Comparison of ENCODE assay signal across 8 cellular contexts in genomic region chr17:56835259-56835575, GRCh38. TPM values are rescaled to one million over a fixed set of nuclear protein-coding genes. Genes with fewer than 3 reads are reported as not detected.
A peak's percentile ranks its signal among the peaks of the same experiment; 100 is the strongest.
DNase-seq lines count a peak whose midpoint lies in the region; ATAC-seq and TF ChIP-seq lines count a peak whose summit lies in the region.

No MANE protein-coding gene starts in this region.

- H4K91ac ChIP-seq in neuronal stem cell (ENCODE audit: low read depth, low read length, poor library complexity): no peak overlapping the region

- intact Hi-C loops in CD8-positive, alpha-beta T cell (cut with DNase I, micrococcal nuclease): loop anchor here (2.0 to 10.0 kb wide), 6 partner anchors 126 to 1500 kb away; partner anchors contain the start of genes COIL (in 1 of the 2), DYNLL2 (in 1 of the 2), MMD (in 1 of the 2) and MRPS23 (in 1 of the 2)

- H3K27ac ChIP-seq in CD8-positive, alpha-beta T cell (ENCODE audit: low read depth, low read length): peak overlapping the region; percentile 76
- H3K27ac ChIP-seq in ectodermal cell (ENCODE audit: insufficient read depth, low read depth, low read length, poor library complexity, severe bottlenecking): no peak overlapping the region
- H3K27ac ChIP-seq in neuronal stem cell (replicated peaks; ENCODE audit: low read length): no peak overlapping the region

- CTCF ChIA-PET in CD8-positive, alpha-beta T cell (lab: Charles Lee): interaction anchor here (0.7 to 3.3 kb wide), 7 partner anchors 16 to 119 kb away, joined by 3 to 24 read pairs (median 3); no protein-coding TSS in a partner anchor

- no peak overlapping the region for H2BK15ac ChIP-seq in neuronal stem cell (ENCODE audit: low read length)

- no peak overlapping the region for H2BK5ac ChIP-seq in neuronal stem cell (ENCODE audit: low read length)

- H3K23ac ChIP-seq in neuronal stem cell (ENCODE audit: low read depth, low read length, poor library complexity): no peak overlapping the region

- peak overlapping the region; percentile 91 for H3K27ac Mint-ChIP-seq in CD8-positive, alpha-beta T cell

- TF ChIP-seq CTCF in CD8-positive, alpha-beta T cell (IDR thresholded peaks at IDR 0.05): no peak

- H3K9me3 Mint-ChIP-seq in CD8-positive, alpha-beta T cell: no peaks in the 10 kb centered on the region

- peaks cover 45% of the 10 kb centered on the region for H3K36me3 Mint-ChIP-seq in CD8-positive, alpha-beta T cell

- 80 to 87% methylated on average over 6 of the region's 6 CpGs for WGBS in ectodermal cell, 2 experiments
- no CpG with 5 or more reads among the region's 6 CpGs for WGBS in neuronal stem cell (ENCODE audit: extremely low coverage in 2 of 2, insufficient read length in 2 of 2, insufficient replicate concordance in 1 of 2), 2 donors

- peaks cover 5% of the 10 kb centered on the region for H3K36me3 ChIP-seq in CD8-positive, alpha-beta T cell (ENCODE audit: insufficient read depth, low read length)
- no peaks in the 10 kb centered on the region for H3K36me3 ChIP-seq in ectodermal cell (ENCODE audit: control insufficient read depth, insufficient read depth, low read length)
- peaks cover 0 to 6% of the 10 kb centered on the region in 2 donors for H3K36me3 ChIP-seq in neuronal stem cell (replicated peaks in 1 of 2; ENCODE audit: control insufficient read depth in 2 of 2, insufficient read depth in 2 of 2, low read length in 2 of 2)

- peak overlapping the region; percentile 96 for H3K4me3 Mint-ChIP-seq in CD8-positive, alpha-beta T cell

- POLR2A ChIA-PET in CD8-positive, alpha-beta T cell (lab: Charles Lee): interaction anchor here (1.0 to 4.0 kb wide), 4 partner anchors 10 to 78 kb away, joined by 3 to 32 read pairs (median 6); partner anchors contain the start of gene TRIM25

- no peak overlapping the region for H2BK12ac ChIP-seq in neuronal stem cell (ENCODE audit: low read length)

- no peak overlapping the region for H3K14ac ChIP-seq in neuronal stem cell (ENCODE audit: low read length)

- no peak overlapping the region for H4K8ac ChIP-seq in neuronal stem cell (ENCODE audit: low read depth, low read length)

- no peaks in the 10 kb centered on the region for H3K27me3 Mint-ChIP-seq in CD8-positive, alpha-beta T cell (ENCODE audit: low read depth)

- peaks cover 69% of the 10 kb centered on the region for H3K4me1 Mint-ChIP-seq in CD8-positive, alpha-beta T cell (ENCODE audit: low read depth)

- H2AFZ ChIP-seq in neuronal stem cell (ENCODE audit: low read length): peak overlapping the region; percentile 99

- H3K79me1 ChIP-seq in neuronal stem cell (ENCODE audit: low read depth, low read length): peaks cover 3% of the 10 kb centered on the region

- no peak overlapping the region for H2BK120ac ChIP-seq in neuronal stem cell (ENCODE audit: low read depth, low read length)

- no peak overlapping the region for H3K4ac ChIP-seq in neuronal stem cell (ENCODE audit: low read length)

- H3K9ac ChIP-seq in neuronal stem cell (ENCODE audit: low read depth, low read length, poor library complexity): peak overlapping the region; percentile 85

- H3K18ac ChIP-seq in neuronal stem cell (ENCODE audit: low read length): no peak overlapping the region

- no peaks in the 10 kb centered on the region for H3K27me3 ChIP-seq in CD8-positive, alpha-beta T cell (ENCODE audit: insufficient read depth, low read length)
- H3K27me3 ChIP-seq in ectodermal cell (ENCODE audit: control insufficient read depth, insufficient read depth, low read length, poor library complexity, severe bottlenecking) (peaks cover 56% of the 10 kb centered on the region), neuronal stem cell (ENCODE audit: control insufficient read depth in 3 of 3, insufficient read depth in 3 of 3, low read depth in 1 of 3, low read length in 3 of 3) (peaks cover 0 to 15% (median 0%) of the 10 kb centered on the region in 3 experiments)

- peak overlapping the region; percentile 78 for H3K4me3 ChIP-seq in CD8-positive, alpha-beta T cell (ENCODE audit: low read depth, low read length)
- H3K4me3 ChIP-seq in ectodermal cell (ENCODE audit: insufficient read depth, low read depth, low read length) (peak overlapping the region; percentile 50), neuronal stem cell (ENCODE audit: low read length in 2 of 2) (peak overlapping the region; percentile 74 to 80)

- no peak overlapping the region for H2AK5ac ChIP-seq in neuronal stem cell (ENCODE audit: low read depth, low read length)

- no peak for DNase-seq in CD8-positive, alpha-beta T cell
- DNase-seq in MV-4-11 (lab: John Stamatoyannopoulos, UW): peak; percentile 36
- no peak for DNase-seq in neuronal stem cell (ENCODE audit: low spot score)
- no peak for DNase-seq in cerebellar nuclear complex (lab: John Stamatoyannopoulos, UW)
- DNase-seq in activated gamma-delta T cell (lab: John Stamatoyannopoulos, UW): no peak

- H3K4me2 ChIP-seq in neuronal stem cell (ENCODE audit: insufficient read depth, low read length, poor library complexity, severe bottlenecking): peak overlapping the region; percentile 99

- ATAC-seq in CD8-positive, alpha-beta T cell: no peak
- ATAC-seq in HG02623 (IDR thresholded peaks at IDR 0.05; ENCODE audit: unreplicated experiment) (no peak), HG02970 (IDR thresholded peaks at IDR 0.05; ENCODE audit: low FRiP score, unreplicated experiment) (no peak)

- no peaks in the 10 kb centered on the region for H3K9me3 ChIP-seq in CD8-positive, alpha-beta T cell (ENCODE audit: low read length)
- H3K9me3 ChIP-seq in ectodermal cell (ENCODE audit: control insufficient read depth, low read length): no peaks in the 10 kb centered on the region
- peaks cover 0 to 8% of the 10 kb centered on the region in 2 donors for H3K9me3 ChIP-seq in neuronal stem cell (replicated peaks in 1 of 2; ENCODE audit: control insufficient read depth in 2 of 2, insufficient read depth in 1 of 2, low read depth in 1 of 2, low read length in 2 of 2)

- H3K4me1 ChIP-seq in CD8-positive, alpha-beta T cell (ENCODE audit: insufficient read depth, low read length): peaks cover 56% of the 10 kb centered on the region
- no peaks in the 10 kb centered on the region for H3K4me1 ChIP-seq in ectodermal cell (ENCODE audit: control insufficient read depth, insufficient read depth, low read length)
- peaks cover 3 to 8% of the 10 kb centered on the region in 2 donors for H3K4me1 ChIP-seq in neuronal stem cell (ENCODE audit: control insufficient read depth in 2 of 2, insufficient read depth in 1 of 2, low read depth in 1 of 2, low read length in 2 of 2)

RNA-seq across cellular contexts. Expression of gene DGKE, which starts 1.3 kb away (rescaled TPM):
- 10 to 100 TPM; 24.4 to 25.4 TPM for total RNA-seq in CD8-positive, alpha-beta T cell
- 2.0 TPM for polyA plus RNA-seq in ectodermal cell (2013, experiment 1 of 4)
- polyA plus RNA-seq in ectodermal cell (2013, experiment 2 of 4): 2.2 TPM
- polyA plus RNA-seq in ectodermal cell (2013, experiment 3 of 4): 1.2 TPM
- polyA plus RNA-seq in ectodermal cell (2013, experiment 4 of 4): 2.2 TPM
- polyA plus RNA-seq in neuronal stem cell (2013, experiment 1 of 2): 3.7 TPM
- polyA plus RNA-seq in neuronal stem cell (2013, experiment 2 of 2): 3.2 TPM

RNA-seq across cellular contexts. Expression of gene C17orf67, which starts 1.5 kb away (rescaled TPM):
- 1 to 10 TPM; 2.4 to 2.9 TPM for total RNA-seq in CD8-positive, alpha-beta T cell
- polyA plus RNA-seq in ectodermal cell (2013, experiment 1 of 4): 1.4 TPM
- 1.3 TPM for polyA plus RNA-seq in ectodermal cell (2013, experiment 2 of 4)
- polyA plus RNA-seq in ectodermal cell (2013, experiment 3 of 4): 1.3 TPM
- 0.93 TPM for polyA plus RNA-seq in ectodermal cell (2013, experiment 4 of 4)
- polyA plus RNA-seq in neuronal stem cell (2013, experiment 1 of 2): 1.4 TPM
- polyA plus RNA-seq in neuronal stem cell (2013, experiment 2 of 2): 1.4 TPM
